Comparison of ENCODE assay signal across 8 cellular contexts in the genomic region with DNA sequence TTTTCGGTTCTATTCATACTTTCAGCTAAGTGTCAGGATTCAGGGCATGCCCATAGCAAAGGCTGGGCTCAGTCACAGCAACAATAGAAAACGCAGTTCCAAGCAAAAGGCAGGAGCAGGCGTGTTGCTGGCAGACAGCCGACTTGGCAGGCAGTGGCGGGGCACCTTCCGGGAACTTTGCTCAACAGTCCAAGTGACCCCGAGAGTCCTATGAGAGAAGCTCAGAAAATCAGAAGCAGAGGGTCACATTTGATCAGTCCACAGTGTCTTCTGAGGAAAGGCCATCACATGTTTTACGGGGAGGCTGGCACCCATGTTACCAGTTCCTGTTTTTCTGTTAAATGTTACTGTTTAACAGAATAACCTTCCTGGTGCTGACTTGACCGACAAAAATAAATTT.
A peak's percentile ranks its signal among the peaks of the same experiment; 100 is the strongest.
DNase-seq lines count a peak whose midpoint lies in the region; ATAC-seq and TF ChIP-seq lines count a peak whose summit lies in the region.

No MANE protein-coding gene starts in this region.

- 10 to 14% methylated on average over 9 of the region's 9 CpGs for WGBS in tibial nerve, 2 donors

- H3K27me3 ChIP-seq in dorsolateral prefrontal cortex = no peaks in the 10 kb centered on the region
- no peaks in the 10 kb centered on the region for H3K27me3 ChIP-seq in tibial nerve

- peak; percentile 35 to 83 for TF ChIP-seq EP300 in tibial nerve (IDR thresholded peaks at IDR 0.05)

- ATAC-seq in HG03139 (IDR thresholded peaks at IDR 0.05; ENCODE audit: unreplicated experiment) = no peak

- intact Hi-C loops in dorsolateral prefrontal cortex (cut with DNase I) = loop anchor here in 1 of 2 donors (10.0 kb wide), 1 partner anchor 108 kb away; no protein-coding TSS in a partner anchor

- H3K9me3 ChIP-seq in tibial nerve = no peaks in the 10 kb centered on the region

- TF ChIP-seq POLR2A in tibial nerve (IDR thresholded peaks at IDR 0.05) = no peak

- H3K4me3 ChIP-seq in dorsolateral prefrontal cortex (peak overlapping the region in 8 of 59 donors; percentile 4 to 44 (median 12)), tibial nerve (peak overlapping the region in 1 of 4 donors; percentile 0)

- peak; percentile 4 for DNase-seq in NCI-H345 treated with DMSO at 0.1 percent for 48 hours (lab: John Stamatoyannopoulos, UW; ENCODE audit: unreplicated experiment)
- peak in 9 of 10 donors; percentile 34 to 78 (median 60) for DNase-seq in dorsolateral prefrontal cortex
- DNase-seq in medulla oblongata (ENCODE audit: extremely low spot score) = peak; percentile 88
- peak; percentile 47 to 69 for DNase-seq in tibial nerve (ENCODE audit: low spot score in 2 of 2)
- DNase-seq in GDM1 (lab: John Stamatoyannopoulos, UW) = no peak
- DNase-seq in activated CD8-positive, alpha-beta memory T cell treated with anti-CD3 and anti-CD28 coated beads, Interleukin-2, amount 50 U/mL, for 48 hours = no peak
- no peak for DNase-seq in NCI-H1417 (lab: John Stamatoyannopoulos, UW)

- no peak for TF ChIP-seq CTCF in dorsolateral prefrontal cortex (IDR thresholded peaks at IDR 0.05 in 54 of 56, conservative IDR thresholded peaks at IDR 0.05 in 2 of 56; ENCODE audit: low read depth in 1 of 56, partially characterized antibody in 56 of 56)
- no peak for TF ChIP-seq CTCF in tibial nerve (IDR thresholded peaks at IDR 0.05)

- H3K4me1 ChIP-seq in tibial nerve = peaks cover 0 to 78% (median 29%) of the 10 kb centered on the region in 4 donors

- no peaks in the 10 kb centered on the region for H3K36me3 ChIP-seq in tibial nerve

- H3K27ac ChIP-seq in dorsolateral prefrontal cortex (peak overlapping the region in 51 of 59 donors; percentile 2 to 83 (median 56)), tibial nerve (peak overlapping the region; percentile 21 to 78 (median 52))

Comparison
In these comparisons a context has a peak if more than half of its experiments do, and no peak if none do; other contexts are left out.
1. DNase-seq: peak in NCI-H345 treated with DMSO at 0.1 percent for 48 hours (single experiment), dorsolateral prefrontal cortex (9 of 10), medulla oblongata (single experiment) and tibial nerve (2 of 2); none in GDM1 (single experiment), activated CD8-positive, alpha-beta memory T cell treated with anti-CD3 and anti-CD28 coated beads, Interleukin-2, amount 50 U/mL, for 48 hours (single experiment) and NCI-H1417 (0 of 3).